In the genomic region with DNA sequence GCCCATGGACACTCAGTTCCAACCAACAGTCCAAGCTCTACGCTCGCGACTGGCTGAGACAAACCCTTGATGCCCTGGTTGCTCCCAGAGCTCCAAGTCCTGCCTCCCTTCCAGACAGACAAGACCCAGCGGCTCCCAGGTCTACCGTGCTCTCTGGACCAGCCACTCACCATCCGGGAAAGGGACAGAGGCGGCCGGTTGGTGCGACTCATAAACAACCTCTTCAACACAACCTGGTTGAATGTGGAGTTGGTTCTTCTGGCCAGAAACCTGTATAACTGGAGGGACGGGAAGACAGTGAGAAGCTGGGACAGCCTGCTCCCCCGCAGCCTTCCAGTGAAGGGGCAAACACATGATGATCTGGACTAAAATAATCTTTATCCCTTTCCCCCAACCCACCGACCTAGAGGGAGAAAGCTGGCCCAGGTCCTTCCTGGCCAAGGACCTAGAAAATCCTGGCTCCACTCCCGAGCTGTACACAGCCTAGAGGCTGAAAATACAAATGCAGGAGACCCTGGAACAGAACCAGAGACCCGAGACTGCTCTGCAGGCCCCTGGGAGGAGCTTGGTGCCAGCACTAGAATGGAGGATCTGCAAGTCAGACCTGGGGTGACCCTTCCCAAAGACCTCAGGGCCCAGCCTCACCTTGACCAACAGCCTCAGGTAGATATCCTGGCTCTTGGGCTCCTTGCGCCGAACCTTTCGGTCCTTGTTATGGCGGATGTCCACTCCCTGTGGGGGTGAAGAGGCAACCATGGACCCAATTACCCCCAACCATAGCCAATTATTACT, we compare ENCODE assay signal across 8 cellular contexts. TPM values are rescaled to one million over a fixed set of nuclear protein-coding genes. Genes with fewer than 3 reads are reported as not detected.
A peak's percentile ranks its signal among the peaks of the same experiment; 100 is the strongest.
DNase-seq lines count a peak whose midpoint lies in the region; ATAC-seq and TF ChIP-seq lines count a peak whose summit lies in the region.

No MANE protein-coding gene starts in this region.

- no peak overlapping the region for H2AFZ ChIP-seq in Loucy (ENCODE audit: low read length)

- peak overlapping the region; percentile 59 to 81 for H3K4me3 ChIP-seq in CD4-positive, alpha-beta memory T cell (ENCODE audit: low read length in 2 of 2)
- H3K4me3 ChIP-seq in Loucy (ENCODE audit: low read length, poor library complexity, severe bottlenecking): peak overlapping the region; percentile 100

- no peak for TF ChIP-seq CTCF in Loucy (conservative IDR thresholded peaks at IDR 0.05; ENCODE audit: low read length)
- TF ChIP-seq CTCF in nephron progenitor cell (IDR thresholded peaks at IDR 0.05): no peak

- H3K4me3 Mint-ChIP-seq in CD4-positive, alpha-beta memory T cell: peak overlapping the region; percentile 95 to 98 (median 96)
- H3K4me3 Mint-ChIP-seq in effector memory CD8-positive, alpha-beta T cell: peak overlapping the region; percentile 97
- peak overlapping the region; percentile 97 for H3K4me3 Mint-ChIP-seq in nephron progenitor cell

- H3K9me3 ChIP-seq in CD4-positive, alpha-beta memory T cell (ENCODE audit: control insufficient read depth in 1 of 2, low read length in 2 of 2): no peaks in the 10 kb centered on the region
- H3K9me3 ChIP-seq in Loucy (ENCODE audit: insufficient read depth, low read depth, low read length): no peaks in the 10 kb centered on the region

- H3K36me3 ChIP-seq in CD4-positive, alpha-beta memory T cell (ENCODE audit: insufficient read depth, low read length): peaks cover 35% of the 10 kb centered on the region
- H3K36me3 ChIP-seq in Loucy (ENCODE audit: insufficient read depth, low read length): peaks cover 36% of the 10 kb centered on the region; the same call in 1 of the 2 replicates

- H3K4me2 ChIP-seq in Loucy (ENCODE audit: low read depth, low read length, poor library complexity, severe bottlenecking): peak overlapping the region; percentile 98

- H3K9ac ChIP-seq in Loucy (ENCODE audit: low read depth, low read length, poor library complexity, severe bottlenecking): peak overlapping the region; percentile 100

- intact Hi-C loops in CD4-positive, alpha-beta memory T cell (cut with micrococcal nuclease): loop anchor here (5.0 kb wide), 1 partner anchor 95 kb away; no protein-coding TSS in a partner anchor

- H3K36me3 Mint-ChIP-seq in CD4-positive, alpha-beta memory T cell: peaks cover 27 to 63% of the 10 kb centered on the region in 2 donors
- peaks cover 77% of the 10 kb centered on the region for H3K36me3 Mint-ChIP-seq in effector memory CD8-positive, alpha-beta T cell (ENCODE audit: insufficient read depth)
- H3K36me3 Mint-ChIP-seq in nephron progenitor cell (ENCODE audit: low read depth): peaks cover 24% of the 10 kb centered on the region

- no peaks in the 10 kb centered on the region for H3K27me3 Mint-ChIP-seq in CD4-positive, alpha-beta memory T cell
- H3K27me3 Mint-ChIP-seq in effector memory CD8-positive, alpha-beta T cell: no peaks in the 10 kb centered on the region
- H3K27me3 Mint-ChIP-seq in nephron progenitor cell (ENCODE audit: low read depth, poor library complexity): no peaks in the 10 kb centered on the region

- POLR2A ChIA-PET in CD4-positive, alpha-beta memory T cell (lab: Charles Lee; ENCODE audit: partially characterized antibody): interaction anchor here (0.8 to 5.6 kb wide), 17 partner anchors 8 to 284 kb away, joined by 3 to 70 read pairs (median 5); a partner anchor contains a TSS

- peaks cover 18 to 63% (median 39%) of the 10 kb centered on the region in 4 donors for H3K4me1 Mint-ChIP-seq in CD4-positive, alpha-beta memory T cell
- H3K4me1 Mint-ChIP-seq in effector memory CD8-positive, alpha-beta T cell (ENCODE audit: low read depth in 2 of 2): peaks cover 40 to 42% of the 10 kb centered on the region in 2 donors
- H3K4me1 Mint-ChIP-seq in nephron progenitor cell: peaks cover 71% of the 10 kb centered on the region

- no peak for DNase-seq in CD4-positive, alpha-beta memory T cell
- DNase-seq in effector memory CD8-positive, alpha-beta T cell: no peak
- DNase-seq in nephron progenitor cell (no peak), cortex of kidney (lab: John Stamatoyannopoulos, UW) (no peak), NCI-H2196 treated with DMSO at 0.1 percent for 48 hours (lab: John Stamatoyannopoulos, UW; ENCODE audit: unreplicated experiment) (no peak), COLO668 (lab: John Stamatoyannopoulos, UW; ENCODE audit: unreplicated experiment) (no peak)
- no peak for DNase-seq in stimulated activated CD4-positive, alpha-beta T cell treated with anti-CD3 and anti-CD28 coated beads, Interleukin-2, amount 100 ng/mL, for 48 hours

- H3K27me3 ChIP-seq in CD4-positive, alpha-beta memory T cell (ENCODE audit: insufficient read depth, low read length): no peaks in the 10 kb centered on the region
- H3K27me3 ChIP-seq in Loucy (ENCODE audit: insufficient read depth, low read length, poor library complexity, severe bottlenecking): peaks cover 8% of the 10 kb centered on the region

- peak overlapping the region; percentile 90 to 99 (median 98) for H3K27ac Mint-ChIP-seq in CD4-positive, alpha-beta memory T cell
- H3K27ac Mint-ChIP-seq in effector memory CD8-positive, alpha-beta T cell: peak overlapping the region; percentile 97 to 99
- H3K27ac Mint-ChIP-seq in nephron progenitor cell: peak overlapping the region; percentile 71

- peak overlapping the region; percentile 88 for H3K27ac ChIP-seq in CD4-positive, alpha-beta memory T cell (ENCODE audit: low read depth, low read length)

- no peak for ATAC-seq in effector memory CD8-positive, alpha-beta T cell (replicated peaks)

- no peaks in the 10 kb centered on the region for H3K9me2 ChIP-seq in Loucy (replicated peaks; ENCODE audit: low read depth, low read length)

- peaks cover 39% of the 10 kb centered on the region for H3K4me1 ChIP-seq in CD4-positive, alpha-beta memory T cell (ENCODE audit: insufficient read depth, low read length)
- H3K4me1 ChIP-seq in Loucy (ENCODE audit: insufficient read depth, low read length, poor library complexity, severe bottlenecking): peaks cover 27% of the 10 kb centered on the region

- H4K20me1 ChIP-seq in Loucy (ENCODE audit: insufficient read depth, low read length, poor library complexity, severe bottlenecking): peaks cover 44% of the 10 kb centered on the region

- H3K79me2 ChIP-seq in Loucy (ENCODE audit: insufficient read depth, low read length): peaks cover 62% of the 10 kb centered on the region

- H3K9me3 Mint-ChIP-seq in CD4-positive, alpha-beta memory T cell: peaks cover 0 to 2% (median 0%) of the 10 kb centered on the region in 8 donors
- H3K9me3 Mint-ChIP-seq in effector memory CD8-positive, alpha-beta T cell: no peaks in the 10 kb centered on the region
- no peaks in the 10 kb centered on the region for H3K9me3 Mint-ChIP-seq in nephron progenitor cell

- H3F3A ChIP-seq in Loucy (ENCODE audit: low read depth): no peaks in the 10 kb centered on the region

- CTCF ChIA-PET in CD4-positive, alpha-beta memory T cell (lab: Charles Lee; ENCODE audit: partially characterized antibody): interaction anchor here (0.6 to 1.3 kb wide), 5 partner anchors 9 to 284 kb away, joined by 3 to 14 read pairs (median 3); a partner anchor contains a TSS

RNA-seq across cellular contexts. Expression of a gene that starts 1.6 kb away (rescaled TPM):
- 1,000 to 10,000 TPM; 2,357 to 2,448 TPM for total RNA-seq in CD4-positive, alpha-beta memory T cell
- polyA plus RNA-seq in CD4-positive, alpha-beta memory T cell: 1,000 to 10,000 TPM; 2,084 to 2,180 TPM

RNA-seq across cellular contexts. Expression of a gene that starts 2.0 kb away (rescaled TPM):
- 10 to 100 TPM; 25.0 to 29.1 TPM for total RNA-seq in CD4-positive, alpha-beta memory T cell
- polyA plus RNA-seq in CD4-positive, alpha-beta memory T cell: 1 to 10 TPM; 6.0 to 8.4 TPM

RNA-seq across cellular contexts. Expression of a gene that starts 2.5 kb away (rescaled TPM):
- total RNA-seq in CD4-positive, alpha-beta memory T cell: 1 to 10 TPM; 4.3 to 5.3 TPM
- not detected for polyA plus RNA-seq in CD4-positive, alpha-beta memory T cell

RNA-seq across cellular contexts. Expression of a gene that starts 10.8 kb away (rescaled TPM):
- not detected for total RNA-seq in CD4-positive, alpha-beta memory T cell
- not detected for polyA plus RNA-seq in CD4-positive, alpha-beta memory T cell

RNA-seq across cellular contexts. Expression of a gene that starts 19.8 kb away (rescaled TPM):
- 10 to 100 TPM; 62.6 to 69.5 TPM for total RNA-seq in CD4-positive, alpha-beta memory T cell
- 100 to 1,000 TPM in 1 of 2 donors, 10 to 100 TPM in 1; 37.4 to 113 TPM for polyA plus RNA-seq in CD4-positive, alpha-beta memory T cell
